Comparison of ENCODE assay signal across 22 cellular contexts in the genomic region with DNA sequence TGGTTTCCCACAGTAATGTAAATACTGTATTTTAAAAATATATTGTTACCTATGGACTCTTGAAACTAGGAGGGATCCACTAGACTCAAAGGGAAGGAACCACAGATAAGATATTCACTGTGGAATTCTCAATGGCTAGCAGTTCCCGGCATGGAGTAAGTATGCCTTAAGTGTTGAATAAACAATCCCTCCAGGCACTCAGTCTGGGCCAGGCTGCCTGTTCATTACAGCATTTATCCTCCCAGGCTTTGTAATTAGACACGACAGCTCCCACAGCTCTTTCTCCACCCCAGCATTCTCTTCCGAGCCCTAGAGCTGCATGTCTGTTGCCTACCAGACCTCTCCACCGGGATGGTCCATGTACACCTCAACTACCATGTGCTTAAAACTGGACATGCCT. TPM values are rescaled to one million over a fixed set of nuclear protein-coding genes. Genes with fewer than 3 reads are reported as not detected.
A peak's percentile ranks its signal among the peaks of the same experiment; 100 is the strongest.
DNase-seq lines count a peak whose midpoint lies in the region; ATAC-seq and TF ChIP-seq lines count a peak whose summit lies in the region.
"Had no signal": no experiment of that assay in that cellular context is flagged by ENCODE, and none has a peak within 500 bp of the region (broad histone marks: within the 10 kb centered on the region; RNA-seq: fewer than 3 reads in every experiment).

No MANE protein-coding gene starts in this region.

- CTCF ChIA-PET in Calu3 (lab: Charles Lee), result no interaction called here
- CTCF ChIA-PET in CD8-positive, alpha-beta memory T cell (lab: Charles Lee), result no interaction called here

- no peaks in the 10 kb centered on the region for H3K36me3 Mint-ChIP-seq in Calu3 (ENCODE audit: insufficient read depth, unreplicated experiment)
- H3K36me3 Mint-ChIP-seq in CD8-positive, alpha-beta memory T cell, result peaks cover 0 to 2% (median 0%) of the 10 kb centered on the region in 3 donors
- H3K36me3 Mint-ChIP-seq: CD4-positive, CD25-positive, alpha-beta regulatory T cell had no signal

- H3K27ac ChIP-seq in cardiac muscle cell, result peak overlapping the region; percentile 24
- H3K27ac ChIP-seq in heart right ventricle, result no peak overlapping the region
- H3K27ac ChIP-seq in CD8-positive, alpha-beta memory T cell (ENCODE audit: low read depth, low read length), result no peak overlapping the region
- H3K27ac ChIP-seq: A549, brain microvascular endothelial cell, vagina had no signal

- ATAC-seq in heart right ventricle, result no peak
- ATAC-seq: A549; effector memory CD8-positive, alpha-beta T cell; K562; Panc1 had no signal

- H3K27ac Mint-ChIP-seq in Calu3 (ENCODE audit: unreplicated experiment), result no peak overlapping the region
- H3K27ac Mint-ChIP-seq in CD8-positive, alpha-beta memory T cell, result no peak overlapping the region
- H3K27ac Mint-ChIP-seq: effector memory CD8-positive, alpha-beta T cell; stimulated activated naive CD8-positive, alpha-beta T cell treated with anti-CD3 and anti-CD28 coated beads, Interleukin-15, Interleukin-2, amounts not matched to agents 100 ng/mL and 50 ng/mL, for 24 hours had no signal

- no peak overlapping the region for H3K4me3 Mint-ChIP-seq in Calu3 (ENCODE audit: low read depth, unreplicated experiment)
- H3K4me3 Mint-ChIP-seq in CD8-positive, alpha-beta memory T cell, result no peak overlapping the region
- H3K4me3 Mint-ChIP-seq: CD4-positive, CD25-positive, alpha-beta regulatory T cell; effector memory CD8-positive, alpha-beta T cell; stimulated activated naive CD8-positive, alpha-beta T cell treated with anti-CD3 and anti-CD28 coated beads, Interleukin-15, Interleukin-2, amounts not matched to agents 100 ng/mL and 50 ng/mL, for 24 hours had no signal

- DNase-seq in cardiac muscle cell (ENCODE audit: low read depth in 1 of 2, low spot score in 1 of 2), result peak; percentile 10 to 77
- DNase-seq in heart right ventricle, result no peak
- peak; percentile 7 for DNase-seq in NCI-H2171 (lab: John Stamatoyannopoulos, UW)
- DNase-seq in cerebellum (ENCODE audit: low spot score), result peak; percentile 52
- DNase-seq in SW480 (ENCODE audit: low spot score), result no peak
- no peak for DNase-seq in NCI-H1930 (lab: John Stamatoyannopoulos, UW)
- DNase-seq in Calu3, result no peak
- no peak for DNase-seq in CD8-positive, alpha-beta memory T cell
- DNase-seq: activated naive CD4-positive, alpha-beta T cell treated with Interleukin-2 at 50 U/mL for 16 hours; brain microvascular endothelial cell; CD4-positive, CD25-positive, alpha-beta regulatory T cell; effector memory CD8-positive, alpha-beta T cell; foreskin fibroblast; NCI-H1694 treated with DMSO at 0.1 percent for 48 hours; occipital lobe; small intestine; T-helper 1 cell had no signal

- no peaks in the 10 kb centered on the region for H3K9me3 ChIP-seq in cardiac muscle cell (ENCODE audit: low read depth)
- peaks cover 0 to 8% (median 2%) of the 10 kb centered on the region in 11 donors for H3K9me3 ChIP-seq in heart right ventricle
- H3K9me3 ChIP-seq in CD8-positive, alpha-beta memory T cell (ENCODE audit: low read length), result no peaks in the 10 kb centered on the region
- H3K9me3 ChIP-seq: vagina had no signal

- H3K9me3 Mint-ChIP-seq in Calu3 (ENCODE audit: low read depth, unreplicated experiment), result peaks cover 4% of the 10 kb centered on the region
- H3K9me3 Mint-ChIP-seq in CD8-positive, alpha-beta memory T cell, result peaks cover 0 to 4% (median 3%) of the 10 kb centered on the region in 5 donors

- intact Hi-C loops in heart right ventricle (cut with DNase I), result no loop called here
- intact Hi-C loops in Calu3 (cut with micrococcal nuclease; ENCODE audit: unreplicated experiment), result no loop called here

- H3K36me3 ChIP-seq in cardiac muscle cell (no peaks in the 10 kb centered on the region), heart right ventricle (no peaks in the 10 kb centered on the region)
- H3K36me3 ChIP-seq in CD8-positive, alpha-beta memory T cell (ENCODE audit: insufficient read depth, low read length), result no peaks in the 10 kb centered on the region
- H3K36me3 ChIP-seq: brain microvascular endothelial cell, vagina had no signal

- WGBS in heart right ventricle, 2 donors, result 8 to 11% methylated on average over 4 of the region's 4 CpGs

- H3K4me1 ChIP-seq in cardiac muscle cell (ENCODE audit: low read depth) (peaks cover 4% of the 10 kb centered on the region), heart right ventricle (no peaks in the 10 kb centered on the region)
- H3K4me1 ChIP-seq in CD8-positive, alpha-beta memory T cell (ENCODE audit: insufficient read depth, low read length), result no peaks in the 10 kb centered on the region
- H3K4me1 ChIP-seq: A549, vagina had no signal

- H3K27me3 Mint-ChIP-seq in Calu3 (ENCODE audit: unreplicated experiment), result peaks cover 33% of the 10 kb centered on the region
- H3K27me3 Mint-ChIP-seq in CD8-positive, alpha-beta memory T cell, result peaks cover 21 to 33% of the 10 kb centered on the region in 2 donors

- BruUV-seq in Calu3 (replicated peaks; lab: Mats Ljungman, UMichigan), result no TSS peak

- H3K4me1 Mint-ChIP-seq in Calu3 (ENCODE audit: low read depth, unreplicated experiment), result no peaks in the 10 kb centered on the region
- no peaks in the 10 kb centered on the region for H3K4me1 Mint-ChIP-seq in CD8-positive, alpha-beta memory T cell
- H3K4me1 Mint-ChIP-seq: CD4-positive, CD25-positive, alpha-beta regulatory T cell had no signal

- POLR2A ChIA-PET in CD8-positive, alpha-beta memory T cell (lab: Charles Lee), result no interaction called here

- H3K27me3 ChIP-seq in cardiac muscle cell, result no peaks in the 10 kb centered on the region
- H3K27me3 ChIP-seq in heart right ventricle, result peaks cover 0 to 57% (median 45%) of the 10 kb centered on the region in 7 donors
- no peaks in the 10 kb centered on the region for H3K27me3 ChIP-seq in CD8-positive, alpha-beta memory T cell (ENCODE audit: insufficient read depth, low read length, poor library complexity, severe bottlenecking)
- H3K27me3 ChIP-seq: brain microvascular endothelial cell, vagina had no signal

- no peak for TF ChIP-seq CTCF in cardiac muscle cell (IDR thresholded peaks at IDR 0.05; ENCODE audit: low read depth, low read length)
- TF ChIP-seq CTCF in heart right ventricle (IDR thresholded peaks at IDR 0.05), result no peak
- no peak for TF ChIP-seq CTCF in Calu3 (IDR thresholded peaks at IDR 0.05; ENCODE audit: unreplicated experiment)

- H3K4me3 ChIP-seq in cardiac muscle cell (no peak overlapping the region), heart right ventricle (no peak overlapping the region)
- no peak overlapping the region for H3K4me3 ChIP-seq in CD8-positive, alpha-beta memory T cell (ENCODE audit: low read length)
- H3K4me3 ChIP-seq: A549, K562, vagina had no signal

RNA-seq across cellular contexts. Expression of gene C14orf132, which starts 22.4 kb away (rescaled TPM):
- 11.9 and 13.9 TPM in 2 replicates for total RNA-seq in cardiac muscle cell
- 13.8 and 14.1 TPM in 2 replicates for polyA plus RNA-seq in cardiac muscle cell
- 10 to 100 TPM in 3 of 10 donors, 1 to 10 TPM in 6, under 1 TPM in 1; 0.85 to 16.2 (median 3.8) TPM for total RNA-seq in heart right ventricle
- polyA plus RNA-seq in heart right ventricle, result 1 to 10 TPM in 1 of 2 donors, under 1 TPM in 1; 0.80 to 2.5 TPM
- total RNA-seq in cerebellum, result 91.6 TPM
- total RNA-seq in Calu3 (2022), result 1.3 and 2.6 TPM in 2 replicates
- under 1 TPM; 0.58 to 0.61 TPM for total RNA-seq in CD8-positive, alpha-beta memory T cell
- polyA plus RNA-seq in CD8-positive, alpha-beta memory T cell, result 0.29 TPM
- total RNA-seq: K562 had no signal
- polyA plus RNA-seq: K562 had no signal

Comparison
In these comparisons a context has a peak if more than half of its experiments do, and no peak if none do; other contexts are left out.
1. DNase-seq: peak in cardiac muscle cell (2 of 2), NCI-H2171 (single experiment) and cerebellum (single experiment); none in heart right ventricle (0 of 2), SW480 (single experiment), NCI-H1930 (0 of 2), Calu3 (single experiment) and CD8-positive, alpha-beta memory T cell (0 of 5).